In the genomic region with DNA sequence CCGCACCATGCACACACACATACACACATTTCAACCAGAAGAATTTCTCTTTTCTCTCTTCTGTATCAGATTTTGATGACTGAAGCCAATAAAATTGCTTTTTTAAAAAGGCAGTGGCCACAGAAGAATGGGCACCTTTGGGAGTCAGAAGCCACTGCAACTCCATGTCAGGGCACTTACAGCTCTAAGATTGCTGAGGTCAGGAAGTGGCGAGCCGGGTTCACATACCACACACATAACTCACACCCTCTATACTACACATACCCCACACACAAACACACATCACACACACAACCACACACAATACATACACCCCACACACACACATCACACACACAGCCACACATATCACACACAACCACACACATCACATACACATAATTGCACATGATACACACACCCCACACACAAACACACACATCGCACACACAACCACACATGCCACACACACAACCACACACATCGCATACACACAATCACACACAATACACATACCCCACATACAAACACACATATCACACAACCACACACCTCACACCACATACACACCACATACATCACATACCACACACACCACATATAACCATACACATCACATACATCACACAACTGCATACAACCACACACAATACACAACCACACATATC, we compare ENCODE assay signal across 9 cellular contexts. TPM values are rescaled to one million over a fixed set of nuclear protein-coding genes. Genes with fewer than 3 reads are reported as not detected.
DNase-seq lines count a peak whose midpoint lies in the region; ATAC-seq and TF ChIP-seq lines count a peak whose summit lies in the region.
"Had no signal": no experiment of that assay in that cellular context is flagged by ENCODE, and none has a peak within 500 bp of the region (broad histone marks: within the 10 kb centered on the region; RNA-seq: fewer than 3 reads in every experiment).

No MANE protein-coding gene starts in this region.

- peaks cover 21% of the 10 kb centered on the region for H3K4me1 ChIP-seq in mesodermal cell (ENCODE audit: control insufficient read depth, insufficient read depth, low read length, poor library complexity, severe bottlenecking)

- in situ Hi-C loops in brain microvascular endothelial cell (cut with HindIII; ENCODE audit: low pct_ligation_motif_present, low sequenced_read_pairs), result no loop called here

- 91 to 93% methylated on average over 5 of the region's 5 CpGs for WGBS in mesodermal cell (ENCODE audit: insufficient coverage in 2 of 2), 2 experiments

- DNase-seq in Daoy (ENCODE audit: low read depth) (peak; percentile 80), LHCN-M2 (ENCODE audit: low read depth) (peak; percentile 70), brain microvascular endothelial cell (peak; percentile 92), iPS-NIHi11 (ENCODE audit: low spot score) (no peak)

- ATAC-seq in GM18520 (IDR thresholded peaks at IDR 0.05; ENCODE audit: unreplicated experiment) (no peak), GM18519 (IDR thresholded peaks at IDR 0.05; ENCODE audit: low FRiP score, unreplicated experiment) (no peak), GM21825 (IDR thresholded peaks at IDR 0.05; ENCODE audit: unreplicated experiment) (no peak)

- H3K4me3 ChIP-seq in brain microvascular endothelial cell (ENCODE audit: low read depth, low read length), result no peak overlapping the region
- no peak overlapping the region for H3K4me3 ChIP-seq in mesodermal cell (ENCODE audit: extremely low read depth, insufficient read depth, low read length, poor library complexity, severe bottlenecking)

- TF ChIP-seq CTCF in brain microvascular endothelial cell (IDR thresholded peaks at IDR 0.05; ENCODE audit: low read depth, low read length, missing control alignments), result no peak

- H3K27ac ChIP-seq in brain microvascular endothelial cell (peak overlapping the region; percentile 90), mesodermal cell (ENCODE audit: low read depth, low read length, severe bottlenecking) (peak overlapping the region; percentile 17)

- no peaks in the 10 kb centered on the region for H3K9me3 ChIP-seq in mesodermal cell (ENCODE audit: control insufficient read depth, low read length)

- H3K27me3 ChIP-seq in brain microvascular endothelial cell (replicated peaks), result no peaks in the 10 kb centered on the region

- no peaks in the 10 kb centered on the region for H3K36me3 ChIP-seq in brain microvascular endothelial cell (replicated peaks)
- H3K36me3 ChIP-seq in mesodermal cell (ENCODE audit: control insufficient read depth, insufficient read depth, low read length), result no peaks in the 10 kb centered on the region

RNA-seq across cellular contexts. Expression of a gene that starts 31.2 kb away (rescaled TPM):
- 0.23 TPM in 1 of 2 replicates, not detected in the other for total RNA-seq in Daoy (2014; rRNA removed; shearing (Covaris generic))
- not detected in 2 replicates for total RNA-seq in LHCN-M2 (2014; rRNA removed)
- polyA plus RNA-seq in LHCN-M2 (2012), result not detected
- polyA plus RNA-seq in mesodermal cell (2013, experiment 1 of 2), result 2.2 TPM
- polyA plus RNA-seq in mesodermal cell (2013, experiment 2 of 2), result 1.9 TPM

RNA-seq across cellular contexts. Expression of a gene that starts 53.6 kb away (rescaled TPM):
- total RNA-seq in Daoy (2014; rRNA removed; shearing (Covaris generic)), result 0.11 TPM in 1 of 2 replicates, not detected in the other
- total RNA-seq in LHCN-M2 (2014; rRNA removed), result under 0.01 TPM in 1 of 2 replicates, not detected in the other
- polyA plus RNA-seq in LHCN-M2 (2012), result 0.38 TPM
- polyA plus RNA-seq in mesodermal cell (2013, experiment 1 of 2), result 1.00 TPM
- polyA plus RNA-seq in mesodermal cell (2013, experiment 2 of 2), result 1.9 TPM
- polyA plus RNA-seq: neural cell had no signal

RNA-seq across cellular contexts. Expression of a gene that starts 59.5 kb away (rescaled TPM):
- total RNA-seq in Daoy (2014; rRNA removed; shearing (Covaris generic)), result not detected in 2 replicates
- total RNA-seq in LHCN-M2 (2014; rRNA removed), result not detected in 2 replicates
- not detected for polyA plus RNA-seq in LHCN-M2 (2012)
- not detected for polyA plus RNA-seq in mesodermal cell (2013, experiment 1 of 2)
- not detected for polyA plus RNA-seq in mesodermal cell (2013, experiment 2 of 2)
- polyA plus RNA-seq: neural cell had no signal
